In the genomic region with DNA sequence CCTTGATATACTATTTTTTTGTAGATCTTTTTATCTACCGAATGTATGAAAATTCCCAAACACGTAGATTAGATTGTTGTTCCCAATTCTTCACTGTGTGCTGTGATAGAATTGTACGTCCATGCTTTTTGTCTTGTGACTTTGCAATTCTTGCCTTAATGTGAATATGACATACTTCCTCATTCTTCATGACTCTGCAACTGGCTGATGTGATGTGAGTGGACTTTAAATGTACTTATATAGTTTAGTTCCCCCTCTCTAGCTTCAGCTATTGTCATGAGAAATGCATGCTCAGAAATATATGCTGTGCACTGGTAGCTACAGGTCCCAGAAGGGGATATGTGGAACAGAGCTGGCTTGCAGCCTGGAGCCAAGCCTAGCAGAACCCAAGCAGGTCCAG, we compare ENCODE assay signal across 21 cellular contexts.
"Had no signal": no experiment of that assay in that cellular context is flagged by ENCODE, and none has a peak within 500 bp of the region (broad histone marks: within the 10 kb centered on the region; RNA-seq: fewer than 3 reads in every experiment).

No MANE protein-coding gene starts in this region.

- DNase-seq: activated CD4-positive, alpha-beta memory T cell treated with anti-CD3 and anti-CD28 coated beads for 36 hours; activated CD4-positive, alpha-beta T cell treated with anti-CD3 and anti-CD28 coated beads for 48 hours; activated effector memory CD4-positive, alpha-beta T cell treated with Interleukin-2 at 50 U/mL for 16 hours; activated naive CD4-positive, alpha-beta T cell treated with anti-CD3 and anti-CD28 coated beads, Interleukin-2, amount 10 ng/mL, durations not matched to agents 7 days and 5 days; activated T-cell treated with anti-CD3 and anti-CD28 coated beads, Interleukin-2, amount 50 U/mL, for 72 hours; amygdala; cerebellar nuclear complex; heart left ventricle; left colon; mesenchymal stem cell; occipital lobe; sigmoid colon; stimulated activated CD4-positive, alpha-beta T cell treated with anti-CD3 and anti-CD28 coated beads, Interleukin-15, amount 100 ng/mL, for 24 hours; T-helper 9 cell; trophoblast cell; uterus had no signal

- H3K36me3 Mint-ChIP-seq: activated CD4-positive, alpha-beta memory T cell treated with anti-CD3 and anti-CD28 coated beads for 36 hours; activated naive CD4-positive, alpha-beta T cell treated with anti-CD3 and anti-CD28 coated beads, Interleukin-2, amount 10 ng/mL, durations not matched to agents 7 days and 5 days; stimulated activated memory B cell treated with anti-CD40 and anti-IgM and Interleukin-4, amounts not matched to agents 10 μg/mL and 1 μg/mL and 100 μg/mL, for 72 hours had no signal

- H3K27ac Mint-ChIP-seq: activated CD4-positive, alpha-beta memory T cell treated with anti-CD3 and anti-CD28 coated beads for 36 hours; activated naive CD4-positive, alpha-beta T cell treated with anti-CD3 and anti-CD28 coated beads, Interleukin-2, amount 10 ng/mL, durations not matched to agents 7 days and 5 days; activated T-cell treated with anti-CD3 and anti-CD28 coated beads, Interleukin-2, amount 50 U/mL, for 72 hours; stimulated activated memory B cell treated with anti-CD40 and anti-IgM and Interleukin-4, amounts not matched to agents 10 μg/mL and 1 μg/mL and 100 μg/mL, for 72 hours had no signal

- H3K36me3 ChIP-seq: gastroesophageal sphincter, heart left ventricle, sigmoid colon, uterus had no signal

- H3K9me3 ChIP-seq: gastroesophageal sphincter, heart left ventricle, sigmoid colon, uterus had no signal

- H3K27ac ChIP-seq: coronary artery, epithelial cell of prostate, gastroesophageal sphincter, sigmoid colon, uterus had no signal

- H3K4me3 ChIP-seq: coronary artery, gastroesophageal sphincter, heart left ventricle, sigmoid colon, smooth muscle cell, uterus had no signal

- H3K4me3 Mint-ChIP-seq: activated CD4-positive, alpha-beta memory T cell treated with anti-CD3 and anti-CD28 coated beads for 36 hours; activated naive CD4-positive, alpha-beta T cell treated with anti-CD3 and anti-CD28 coated beads, Interleukin-2, amount 10 ng/mL, durations not matched to agents 7 days and 5 days; activated T-cell treated with anti-CD3 and anti-CD28 coated beads, Interleukin-2, amount 50 U/mL, for 72 hours; stimulated activated memory B cell treated with anti-CD40 and anti-IgM and Interleukin-4, amounts not matched to agents 10 μg/mL and 1 μg/mL and 100 μg/mL, for 72 hours had no signal

- H3K27me3 ChIP-seq: gastroesophageal sphincter, heart left ventricle, sigmoid colon, uterus had no signal

- H3K4me1 Mint-ChIP-seq: activated naive CD4-positive, alpha-beta T cell treated with anti-CD3 and anti-CD28 coated beads, Interleukin-2, amount 10 ng/mL, durations not matched to agents 7 days and 5 days; stimulated activated memory B cell treated with anti-CD40 and anti-IgM and Interleukin-4, amounts not matched to agents 10 μg/mL and 1 μg/mL and 100 μg/mL, for 72 hours had no signal

- H3K4me1 ChIP-seq: gastroesophageal sphincter, heart left ventricle, sigmoid colon, uterus had no signal

- ATAC-seq: gastroesophageal sphincter; heart left ventricle; left colon; stimulated activated memory B cell treated with anti-CD40 and anti-IgM and Interleukin-4, amounts not matched to agents 10 μg/mL and 1 μg/mL and 100 μg/mL, for 72 hours had no signal

- H3K9me3 Mint-ChIP-seq: activated CD4-positive, alpha-beta memory T cell treated with anti-CD3 and anti-CD28 coated beads for 36 hours; activated naive CD4-positive, alpha-beta T cell treated with anti-CD3 and anti-CD28 coated beads, Interleukin-2, amount 10 ng/mL, durations not matched to agents 7 days and 5 days; stimulated activated memory B cell treated with anti-CD40 and anti-IgM and Interleukin-4, amounts not matched to agents 10 μg/mL and 1 μg/mL and 100 μg/mL, for 72 hours had no signal
